ENCODE assay signal across 1 cellular context in the genomic region with DNA sequence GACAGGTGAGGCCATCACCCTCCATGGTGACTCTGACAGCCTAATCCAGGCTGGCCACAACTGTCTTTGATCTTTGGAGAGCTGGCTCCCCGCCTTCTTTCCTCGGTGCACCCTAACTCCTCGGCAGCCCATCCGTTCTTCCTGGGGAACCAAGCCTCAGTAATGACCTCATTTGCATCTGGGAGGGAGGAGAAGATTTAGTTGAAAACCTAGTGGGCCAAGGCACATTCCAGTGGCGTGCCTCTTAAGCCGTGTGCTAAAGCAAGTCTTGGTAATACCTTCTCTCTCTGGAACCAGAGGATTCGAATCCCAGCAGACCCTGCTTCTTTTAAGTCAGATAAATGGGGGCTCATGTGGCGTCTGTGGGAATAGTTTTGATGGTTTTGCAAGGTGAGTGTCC.
TF ChIP-seq lines count a peak whose summit lies in the region.

No MANE protein-coding gene starts in this region.

TF ChIP-seq in WTC11, 78 proteins besides CTCF, POLR2A, EP300 and RAD21 (continued from another document):
- TF ChIP-seq, protein P1, sequence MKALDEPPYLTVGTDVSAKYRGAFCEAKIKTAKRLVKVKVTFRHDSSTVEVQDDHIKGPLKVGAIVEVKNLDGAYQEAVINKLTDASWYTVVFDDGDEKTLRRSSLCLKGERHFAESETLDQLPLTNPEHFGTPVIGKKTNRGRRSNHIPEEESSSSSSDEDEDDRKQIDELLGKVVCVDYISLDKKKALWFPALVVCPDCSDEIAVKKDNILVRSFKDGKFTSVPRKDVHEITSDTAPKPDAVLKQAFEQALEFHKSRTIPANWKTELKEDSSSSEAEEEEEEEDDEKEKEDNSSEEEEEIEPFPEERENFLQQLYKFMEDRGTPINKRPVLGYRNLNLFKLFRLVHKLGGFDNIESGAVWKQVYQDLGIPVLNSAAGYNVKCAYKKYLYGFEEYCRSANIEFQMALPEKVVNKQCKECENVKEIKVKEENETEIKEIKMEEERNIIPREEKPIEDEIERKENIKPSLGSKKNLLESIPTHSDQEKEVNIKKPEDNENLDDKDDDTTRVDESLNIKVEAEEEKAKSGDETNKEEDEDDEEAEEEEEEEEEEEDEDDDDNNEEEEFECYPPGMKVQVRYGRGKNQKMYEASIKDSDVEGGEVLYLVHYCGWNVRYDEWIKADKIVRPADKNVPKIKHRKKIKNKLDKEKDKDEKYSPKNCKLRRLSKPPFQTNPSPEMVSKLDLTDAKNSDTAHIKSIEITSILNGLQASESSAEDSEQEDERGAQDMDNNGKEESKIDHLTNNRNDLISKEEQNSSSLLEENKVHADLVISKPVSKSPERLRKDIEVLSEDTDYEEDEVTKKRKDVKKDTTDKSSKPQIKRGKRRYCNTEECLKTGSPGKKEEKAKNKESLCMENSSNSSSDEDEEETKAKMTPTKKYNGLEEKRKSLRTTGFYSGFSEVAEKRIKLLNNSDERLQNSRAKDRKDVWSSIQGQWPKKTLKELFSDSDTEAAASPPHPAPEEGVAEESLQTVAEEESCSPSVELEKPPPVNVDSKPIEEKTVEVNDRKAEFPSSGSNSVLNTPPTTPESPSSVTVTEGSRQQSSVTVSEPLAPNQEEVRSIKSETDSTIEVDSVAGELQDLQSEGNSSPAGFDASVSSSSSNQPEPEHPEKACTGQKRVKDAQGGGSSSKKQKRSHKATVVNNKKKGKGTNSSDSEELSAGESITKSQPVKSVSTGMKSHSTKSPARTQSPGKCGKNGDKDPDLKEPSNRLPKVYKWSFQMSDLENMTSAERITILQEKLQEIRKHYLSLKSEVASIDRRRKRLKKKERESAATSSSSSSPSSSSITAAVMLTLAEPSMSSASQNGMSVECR (CRISPR knock-in tag; IDR thresholded peaks at IDR 0.05; ENCODE audit: borderline replicate concordance): no peak
- TF ChIP-seq ATF1 (CRISPR knock-in tag; IDR thresholded peaks at IDR 0.05) (no peak), ZNF317 (CRISPR knock-in tag; IDR thresholded peaks at IDR 0.05; ENCODE audit: borderline replicate concordance, low read depth) (no peak), ZBTB21 (CRISPR knock-in tag; IDR thresholded peaks at IDR 0.05; ENCODE audit: borderline replicate concordance) (no peak)
TF ChIP-seq in WTC11: peak in this region for 0.
